Comparison of ENCODE assay signal across 1 cellular context in genomic region chr2:111117666-111118454, GRCh38.
TF ChIP-seq lines count a peak whose summit lies in the region.

No MANE protein-coding gene starts in this region.

TF ChIP-seq in H1, 55 proteins besides CTCF, POLR2A, EP300 and RAD21 (continued from another document):
- TF ChIP-seq SP1 (IDR thresholded peaks at IDR 0.05; ENCODE audit: low read depth, low read length) (0 out of 2 replicates have a peak, but pooled peaks have one; percentile 4), CTBP2 (IDR thresholded peaks at IDR 0.05; ENCODE audit: borderline replicate concordance, insufficient read depth, insufficient read length, low read length) (peak; percentile 21), ASH2L (IDR thresholded peaks at IDR 0.05; ENCODE audit: low read length) (peak; percentile 21), E2F6 (IDR thresholded peaks at IDR 0.05) (peak; percentile 88), SIRT6 (IDR thresholded peaks at IDR 0.05; ENCODE audit: low read length) (no peak), MAFK (IDR thresholded peaks at IDR 0.05; ENCODE audit: low read depth, low read length) (no peak), CREB1 (IDR thresholded peaks at IDR 0.05) (no peak), PHF8 (conservative IDR thresholded peaks at IDR 0.05; ENCODE audit: low read depth, low read length) (0 out of 2 replicates have a peak, but pooled peaks have one; percentile 29), GABPA (IDR thresholded peaks at IDR 0.05; ENCODE audit: borderline replicate concordance, insufficient read depth, low read length) (no peak), KDM4A (IDR thresholded peaks at IDR 0.05; ENCODE audit: low read depth, low read length, severe bottlenecking) (peak; percentile 21), NRF1 (IDR thresholded peaks at IDR 0.05; ENCODE audit: low read depth, low read length) (no peak), EZH2 (IDR thresholded peaks at IDR 0.05; ENCODE audit: low read depth, low read length, severe bottlenecking) (no peak)
